13 cellular contexts compared by ENCODE assay signal in genomic region chr12:93336344-93336743, GRCh38. TPM values are rescaled to one million over a fixed set of nuclear protein-coding genes. Genes with fewer than 3 reads are reported as not detected.
DNase-seq lines count a peak whose midpoint lies in the region; TF ChIP-seq lines count a peak whose summit lies in the region.
"Had no signal": no experiment of that assay in that cellular context is flagged by ENCODE, and none has a peak within 500 bp of the region (broad histone marks: within the 10 kb centered on the region; RNA-seq: fewer than 3 reads in every experiment).

No MANE protein-coding gene starts in this region.

- H3K27me3 ChIP-seq in breast epithelium (no peaks in the 10 kb centered on the region), smooth muscle cell (ENCODE audit: low read depth) (no peaks in the 10 kb centered on the region)
- H3K27me3 ChIP-seq: dorsolateral prefrontal cortex had no signal

- no peak overlapping the region for H3K27ac ChIP-seq in breast epithelium
- no peak overlapping the region for H3K27ac ChIP-seq in smooth muscle cell (ENCODE audit: low read depth)
- H3K27ac ChIP-seq: A549, dorsolateral prefrontal cortex had no signal

- no peaks in the 10 kb centered on the region for H3K36me3 ChIP-seq in breast epithelium
- H3K36me3 ChIP-seq in smooth muscle cell (ENCODE audit: low read depth): no peaks in the 10 kb centered on the region

- WGBS in smooth muscle cell (ENCODE audit: low lambda C conversion rate): 44% methylated on average over 4 of the region's 4 CpGs

- CTCF ChIA-PET in MCF 10A (lab: Yijun Ruan, JAX): interaction anchor here (0.5 kb wide), 1 partner anchor 264 kb away, joined by 3 read pairs; no protein-coding TSS in a partner anchor

- BruUV-seq in MCF 10A (replicated peaks; lab: Mats Ljungman, UMichigan): no TSS peak

- no peaks in the 10 kb centered on the region for H3F3A ChIP-seq in smooth muscle cell (ENCODE audit: low read depth)

- peaks cover 7% of the 10 kb centered on the region for H3K36me3 Mint-ChIP-seq in MCF 10A (ENCODE audit: insufficient read depth, unreplicated experiment)
- no peaks in the 10 kb centered on the region for H3K36me3 Mint-ChIP-seq in brain
- H3K36me3 Mint-ChIP-seq: activated naive CD8-positive, alpha-beta T cell treated with anti-CD3 and anti-CD28 coated beads, Interleukin-2, amount 10 ng/mL, durations not matched to agents 7 days and 5 days had no signal

- no peak for DNase-seq in MCF 10A (ENCODE audit: unreplicated experiment)
- DNase-seq in breast epithelium (ENCODE audit: low spot score in 2 of 2): no peak
- DNase-seq in iris pigment epithelial cell (ENCODE audit: low read depth): peak; percentile 37
- no peak for DNase-seq in smooth muscle cell (lab: John Stamatoyannopoulos, UW; ENCODE audit: unreplicated experiment)
- no peak for DNase-seq in activated naive CD4-positive, alpha-beta T cell treated with Interleukin-2 at 50 U/mL for 16 hours
- no peak for DNase-seq in NCI-H526 (lab: John Stamatoyannopoulos, UW)
- no peak for DNase-seq in ureter (ENCODE audit: low spot score)
- DNase-seq: activated CD8-positive, alpha-beta memory T cell treated with anti-CD3 and anti-CD28 coated beads, Interleukin-2, amount 50 U/mL, for 4 hours; activated naive CD8-positive, alpha-beta T cell treated with anti-CD3 and anti-CD28 coated beads, Interleukin-2, amount 10 ng/mL, durations not matched to agents 7 days and 5 days; dorsolateral prefrontal cortex; NCI-H1092 treated with DMSO at 0.1 percent for 48 hours had no signal

- H4K20me1 ChIP-seq in smooth muscle cell (ENCODE audit: low read depth): no peaks in the 10 kb centered on the region

- H3K4me1 Mint-ChIP-seq in MCF 10A (ENCODE audit: insufficient read depth, unreplicated experiment): no peaks in the 10 kb centered on the region
- H3K4me1 Mint-ChIP-seq in brain: peaks cover 19% of the 10 kb centered on the region
- H3K4me1 Mint-ChIP-seq: activated naive CD8-positive, alpha-beta T cell treated with anti-CD3 and anti-CD28 coated beads, Interleukin-2, amount 10 ng/mL, durations not matched to agents 7 days and 5 days had no signal

- no peaks in the 10 kb centered on the region for H3K79me2 ChIP-seq in smooth muscle cell (ENCODE audit: low read depth)

- intact Hi-C loops in MCF 10A (cut with micrococcal nuclease) (no loop called here), breast epithelium (cut with DNase I; ENCODE audit: low total_unique reads) (no loop called here)

- H3K27ac Mint-ChIP-seq in MCF 10A (ENCODE audit: low read depth, unreplicated experiment): peak overlapping the region; percentile 46
- peak overlapping the region in 3 of 5 experiments; percentile 37 to 81 (median 68) for H3K27ac Mint-ChIP-seq in brain
- H3K27ac Mint-ChIP-seq: activated naive CD8-positive, alpha-beta T cell treated with anti-CD3 and anti-CD28 coated beads, Interleukin-2, amount 10 ng/mL, durations not matched to agents 7 days and 5 days had no signal

- POLR2A ChIA-PET in MCF 10A (lab: Yijun Ruan, JAX): interaction anchor here (0.6 kb wide), 1 partner anchor 92 kb away, joined by 3 read pairs; no protein-coding TSS in a partner anchor

- H3K9ac ChIP-seq in smooth muscle cell (ENCODE audit: low read depth): no peak overlapping the region

- H3K27me3 Mint-ChIP-seq in MCF 10A (ENCODE audit: insufficient read depth, unreplicated experiment): no peaks in the 10 kb centered on the region
- no peaks in the 10 kb centered on the region for H3K27me3 Mint-ChIP-seq in brain
- H3K27me3 Mint-ChIP-seq: activated naive CD8-positive, alpha-beta T cell treated with anti-CD3 and anti-CD28 coated beads, Interleukin-2, amount 10 ng/mL, durations not matched to agents 7 days and 5 days had no signal

- peak overlapping the region; percentile 26 for H3K4me2 ChIP-seq in smooth muscle cell
- H3K4me2 ChIP-seq: A549 had no signal

- TF ChIP-seq POLR2A in breast epithelium (IDR thresholded peaks at IDR 0.05): no peak

- H3K9me3 ChIP-seq in breast epithelium (no peaks in the 10 kb centered on the region), smooth muscle cell (replicated peaks; ENCODE audit: low read depth) (no peaks in the 10 kb centered on the region)
- H3K9me3 ChIP-seq: A549 had no signal

- H3K4me3 ChIP-seq in breast epithelium: no peak overlapping the region
- H3K4me3 ChIP-seq in smooth muscle cell: no peak overlapping the region
- H3K4me3 ChIP-seq: A549, dorsolateral prefrontal cortex had no signal

- H3K4me1 ChIP-seq in breast epithelium (no peaks in the 10 kb centered on the region), smooth muscle cell (ENCODE audit: low read depth) (peaks cover 12% of the 10 kb centered on the region)
- H3K4me1 ChIP-seq: A549 had no signal

- H2AFZ ChIP-seq in smooth muscle cell (ENCODE audit: low read depth): no peak overlapping the region

- no peak overlapping the region for H3K4me3 Mint-ChIP-seq in MCF 10A (ENCODE audit: unreplicated experiment)
- H3K4me3 Mint-ChIP-seq in brain: peak overlapping the region in 1 of 5 experiments; percentile 14
- H3K4me3 Mint-ChIP-seq: activated naive CD8-positive, alpha-beta T cell treated with anti-CD3 and anti-CD28 coated beads, Interleukin-2, amount 10 ng/mL, durations not matched to agents 7 days and 5 days had no signal

- H3K9me3 Mint-ChIP-seq in MCF 10A (ENCODE audit: unreplicated experiment) (no peaks in the 10 kb centered on the region), brain (no peaks in the 10 kb centered on the region)
- H3K9me3 Mint-ChIP-seq: activated naive CD8-positive, alpha-beta T cell treated with anti-CD3 and anti-CD28 coated beads, Interleukin-2, amount 10 ng/mL, durations not matched to agents 7 days and 5 days had no signal

- TF ChIP-seq CTCF in MCF 10A (IDR thresholded peaks at IDR 0.05; ENCODE audit: unreplicated experiment) (no peak), breast epithelium (IDR thresholded peaks at IDR 0.05) (no peak), brain (conservative IDR thresholded peaks at IDR 0.05) (no peak), smooth muscle cell (IDR thresholded peaks at IDR 0.05; ENCODE audit: borderline replicate concordance, insufficient read depth, poor library complexity, severe bottlenecking) (no peak)

RNA-seq across cellular contexts. Expression of gene NUDT4, which starts 41.4 kb away (rescaled TPM):
- total RNA-seq in MCF 10A (2022) (79.8 and 91.0 TPM in 2 replicates), breast epithelium (10 to 100 TPM; 51.1 to 94.3 (median 72.4) TPM), smooth muscle cell (83.2 and 91.2 TPM in 2 replicates), ureter (113 TPM)
- polyA plus RNA-seq in brain (ENCODE audit: insufficient read depth, low read depth, low replicate concordance) (82.7 TPM), smooth muscle cell (49.4 and 53.9 TPM in 2 replicates)
